ENCODE assay signal across 34 cellular contexts in the genomic region with DNA sequence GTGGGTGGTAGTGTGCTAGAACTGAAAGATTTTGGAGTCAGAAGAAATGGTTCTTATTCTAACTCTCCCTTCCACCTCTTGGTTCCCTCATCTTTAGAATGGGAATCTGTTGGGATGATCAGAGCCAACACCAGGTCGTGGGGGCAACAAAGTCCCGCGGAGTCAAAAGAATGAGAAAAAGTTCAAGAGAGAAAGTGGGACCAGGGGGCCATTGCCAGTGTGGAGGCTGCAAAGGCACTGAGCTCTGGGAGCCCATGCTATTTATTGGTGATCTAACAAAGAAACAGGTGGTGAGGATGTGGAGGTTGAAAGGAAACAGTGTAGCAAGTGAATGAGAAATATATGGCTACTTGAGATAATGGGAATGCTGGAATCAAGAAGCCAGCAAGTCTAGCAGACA.
"Had no signal": no experiment of that assay in that cellular context is flagged by ENCODE, and none has a peak within 500 bp of the region (broad histone marks: within the 10 kb centered on the region; RNA-seq: fewer than 3 reads in every experiment).

No MANE protein-coding gene starts in this region.

- H3K4me1 Mint-ChIP-seq: activated B cell treated with CpG ODN at 0.5 μM for 24 hours; activated naive CD4-positive, alpha-beta T cell treated with anti-CD3 and anti-CD28 coated beads, Interleukin-2, amount 10 ng/mL, durations not matched to agents 7 days and 5 days; activated naive CD4-positive, alpha-beta T cell treated with anti-CD3 and anti-CD28 coated beads, Interleukin-2, amount 50 U/mL, for 24 hours; activated naive CD8-positive, alpha-beta T cell treated with anti-CD3 and anti-CD28 coated beads, Interleukin-2, amount 50 U/mL, for 24 hours; activated T-helper 17 cell treated with anti-CD3 and anti-CD28 coated beads, Interleukin-2, amount 50 U/mL, for 72 hours; brain; central memory CD8-positive, alpha-beta T cell had no signal

- H3K27me3 ChIP-seq: ascending aorta, cardiac muscle cell had no signal

- H3K9me3 Mint-ChIP-seq: activated B cell treated with CpG ODN at 0.5 μM for 24 hours; activated CD4-positive, alpha-beta memory T cell treated with anti-CD3 and anti-CD28 coated beads for 36 hours; activated naive CD4-positive, alpha-beta T cell treated with anti-CD3 and anti-CD28 coated beads, Interleukin-2, amount 10 ng/mL, durations not matched to agents 7 days and 5 days; activated naive CD4-positive, alpha-beta T cell treated with anti-CD3 and anti-CD28 coated beads, Interleukin-2, amount 50 U/mL, for 24 hours; activated naive CD8-positive, alpha-beta T cell treated with anti-CD3 and anti-CD28 coated beads, Interleukin-2, amount 10 ng/mL, durations not matched to agents 7 days and 5 days; activated naive CD8-positive, alpha-beta T cell treated with anti-CD3 and anti-CD28 coated beads, Interleukin-2, amount 50 U/mL, for 24 hours; activated T-cell treated with anti-CD3 and anti-CD28 coated beads, Interleukin-2, amount 50 U/mL, for 4 hours; activated T-cell treated with anti-CD3 and anti-CD28 coated beads, Interleukin-2, amount 50 U/mL, for 72 hours; activated T-helper 1 cell treated with anti-CD3 and anti-CD28 coated beads, Interleukin-12 subunit alpha, Interleukin-12 subunit beta, Interleukin-2, Interleukin-4 antibody, amounts not matched to agents 30 ng/mL and 10 ng/mL and 1 ng/mL, durations not matched to agents 14 hours and 24 hours and 36 hours; activated T-helper 17 cell treated with anti-CD3 and anti-CD28 coated beads, Interleukin-2, amount 50 U/mL, for 72 hours; central memory CD8-positive, alpha-beta T cell; T-helper 1 cell treated with Interleukin-12 subunit alpha and Interleukin-12 subunit beta and Interleukin-4 antibody, amounts not matched to agents 30 μg/mL and 1 μg/mL, for 36 hours; T-helper 2 cell treated with Interferon-gamma antibody and Interleukin-4, amounts not matched to agents 5 μg/mL and 100 μg/mL, for 36 hours had no signal

- H3K4me1 ChIP-seq: ascending aorta had no signal

- H3K36me3 ChIP-seq: ascending aorta, cardiac muscle cell had no signal

- DNase-seq: activated B cell treated with CpG ODN at 0.5 μM for 24 hours; activated CD4-positive, alpha-beta memory T cell treated with anti-CD3 and anti-CD28 coated beads for 36 hours; activated CD4-positive, alpha-beta T cell treated with anti-CD3 and anti-CD28 coated beads for 48 hours; activated CD4-positive, alpha-beta T cell treated with anti-CD3 and anti-CD28 coated beads, Interleukin-2, amount 50 U/mL, for 1 hour; activated CD4-positive, alpha-beta T cell treated with anti-CD3 and anti-CD28 coated beads, Interleukin-2, amount 50 U/mL, for 4 hours; activated CD4-positive, CD25-positive, alpha-beta regulatory T cell treated with anti-CD3 and anti-CD28 coated beads, Interleukin-2, amount 50 U/mL, for 72 hours; activated CD8-positive, alpha-beta memory T cell treated with anti-CD3 and anti-CD28 coated beads, Interleukin-2, amount 50 U/mL, for 4 hours; activated effector memory CD4-positive, alpha-beta T cell treated with anti-CD3 and anti-CD28 coated beads, Interleukin-2, amount 50 U/mL, for 16 hours; activated naive CD4-positive, alpha-beta T cell treated with anti-CD3 and anti-CD28 coated beads, Interleukin-2, amount 10 ng/mL, durations not matched to agents 7 days and 5 days; activated naive CD4-positive, alpha-beta T cell treated with Interleukin-2 at 50 U/mL for 16 hours; activated naive CD8-positive, alpha-beta T cell treated with anti-CD3 and anti-CD28 coated beads, Interleukin-2, amount 10 ng/mL, durations not matched to agents 7 days and 5 days; activated naive CD8-positive, alpha-beta T cell treated with anti-CD3 and anti-CD28 coated beads, Interleukin-2, amount 50 U/mL, for 24 hours; activated T-cell treated with anti-CD3 and anti-CD28 coated beads for 4 hours; activated T-cell treated with anti-CD3 and anti-CD28 coated beads, Interleukin-2, amount 50 U/mL, for 1 hour; activated T-cell treated with anti-CD3 and anti-CD28 coated beads, Interleukin-2, amount 50 U/mL, for 4 hours; activated T-cell treated with anti-CD3 and anti-CD28 coated beads, Interleukin-2, amount 50 U/mL, for 72 hours; amygdala; anterior cingulate cortex; caudate nucleus; cerebellar nuclear complex; T-helper 1 cell; T-helper 2 cell; T-helper 9 cell had no signal

- H3K27ac Mint-ChIP-seq: activated B cell treated with CpG ODN at 0.5 μM for 24 hours; activated CD4-positive, alpha-beta memory T cell treated with anti-CD3 and anti-CD28 coated beads for 36 hours; activated naive CD4-positive, alpha-beta T cell treated with anti-CD3 and anti-CD28 coated beads, Interleukin-2, amount 10 ng/mL, durations not matched to agents 7 days and 5 days; activated naive CD4-positive, alpha-beta T cell treated with anti-CD3 and anti-CD28 coated beads, Interleukin-2, amount 50 U/mL, for 24 hours; activated naive CD8-positive, alpha-beta T cell; activated naive CD8-positive, alpha-beta T cell treated with anti-CD3 and anti-CD28 coated beads, Interleukin-2, amount 10 ng/mL, durations not matched to agents 7 days and 5 days; activated naive CD8-positive, alpha-beta T cell treated with anti-CD3 and anti-CD28 coated beads, Interleukin-2, amount 50 U/mL, for 24 hours; activated T-cell treated with anti-CD3 and anti-CD28 coated beads, Interleukin-2, amount 50 U/mL, for 72 hours; activated T-helper 1 cell treated with anti-CD3 and anti-CD28 coated beads, Interleukin-12 subunit alpha, Interleukin-12 subunit beta, Interleukin-2, Interleukin-4 antibody, amounts not matched to agents 30 ng/mL and 10 ng/mL and 1 ng/mL, durations not matched to agents 14 hours and 24 hours and 36 hours; activated T-helper 17 cell treated with anti-CD3 and anti-CD28 coated beads, Interleukin-2, amount 50 U/mL, for 72 hours; brain; T-helper 1 cell treated with Interleukin-12 subunit alpha and Interleukin-12 subunit beta and Interleukin-4 antibody, amounts not matched to agents 30 μg/mL and 1 μg/mL, for 36 hours; T-helper 2 cell treated with Interferon-gamma antibody and Interleukin-4, amounts not matched to agents 5 μg/mL and 100 μg/mL, for 36 hours had no signal

- H3K4me3 Mint-ChIP-seq: activated B cell treated with CpG ODN at 0.5 μM for 24 hours; activated CD4-positive, alpha-beta memory T cell treated with anti-CD3 and anti-CD28 coated beads for 36 hours; activated naive CD4-positive, alpha-beta T cell treated with anti-CD3 and anti-CD28 coated beads, Interleukin-2, amount 10 ng/mL, durations not matched to agents 7 days and 5 days; activated naive CD4-positive, alpha-beta T cell treated with anti-CD3 and anti-CD28 coated beads, Interleukin-2, amount 50 U/mL, for 24 hours; activated naive CD8-positive, alpha-beta T cell; activated naive CD8-positive, alpha-beta T cell treated with anti-CD3 and anti-CD28 coated beads, Interleukin-2, amount 10 ng/mL, durations not matched to agents 7 days and 5 days; activated naive CD8-positive, alpha-beta T cell treated with anti-CD3 and anti-CD28 coated beads, Interleukin-2, amount 50 U/mL, for 24 hours; activated T-cell treated with anti-CD3 and anti-CD28 coated beads, Interleukin-2, amount 50 U/mL, for 4 hours; activated T-cell treated with anti-CD3 and anti-CD28 coated beads, Interleukin-2, amount 50 U/mL, for 72 hours; activated T-helper 1 cell treated with anti-CD3 and anti-CD28 coated beads, Interleukin-12 subunit alpha, Interleukin-12 subunit beta, Interleukin-2, Interleukin-4 antibody, amounts not matched to agents 30 ng/mL and 10 ng/mL and 1 ng/mL, durations not matched to agents 14 hours and 24 hours and 36 hours; activated T-helper 17 cell treated with anti-CD3 and anti-CD28 coated beads, Interleukin-2, amount 50 U/mL, for 72 hours; brain; central memory CD8-positive, alpha-beta T cell; T-helper 1 cell treated with Interleukin-12 subunit alpha and Interleukin-12 subunit beta and Interleukin-4 antibody, amounts not matched to agents 30 μg/mL and 1 μg/mL, for 36 hours; T-helper 2 cell treated with Interferon-gamma antibody and Interleukin-4, amounts not matched to agents 5 μg/mL and 100 μg/mL, for 36 hours had no signal

- H3K27ac ChIP-seq: ascending aorta, cardiac muscle cell, VCaP had no signal

- H3K36me3 Mint-ChIP-seq: activated CD4-positive, alpha-beta memory T cell treated with anti-CD3 and anti-CD28 coated beads for 36 hours; activated naive CD4-positive, alpha-beta T cell treated with anti-CD3 and anti-CD28 coated beads, Interleukin-2, amount 10 ng/mL, durations not matched to agents 7 days and 5 days; activated naive CD4-positive, alpha-beta T cell treated with anti-CD3 and anti-CD28 coated beads, Interleukin-2, amount 50 U/mL, for 24 hours; activated naive CD8-positive, alpha-beta T cell; activated naive CD8-positive, alpha-beta T cell treated with anti-CD3 and anti-CD28 coated beads, Interleukin-2, amount 10 ng/mL, durations not matched to agents 7 days and 5 days; brain had no signal

- H3K4me3 ChIP-seq: ascending aorta, cardiac muscle cell had no signal

- ATAC-seq: activated naive CD8-positive, alpha-beta T cell treated with anti-CD3 and anti-CD28 coated beads, Interleukin-2, amount 50 U/mL, for 24 hours; activated T-cell treated with anti-CD3 and anti-CD28 coated beads, Interleukin-2, amount 50 U/mL, for 4 hours; activated T-cell treated with anti-CD3 and anti-CD28 coated beads, Interleukin-2, amount 50 U/mL, for 72 hours; activated T-helper 17 cell treated with anti-CD3 and anti-CD28 coated beads, Interleukin-2, amount 50 U/mL, for 72 hours had no signal

- H3K9me3 ChIP-seq: ascending aorta had no signal

- H3K27me3 Mint-ChIP-seq: activated B cell treated with CpG ODN at 0.5 μM for 24 hours; activated CD4-positive, alpha-beta memory T cell treated with anti-CD3 and anti-CD28 coated beads for 36 hours; activated naive CD8-positive, alpha-beta T cell; activated naive CD8-positive, alpha-beta T cell treated with anti-CD3 and anti-CD28 coated beads, Interleukin-2, amount 10 ng/mL, durations not matched to agents 7 days and 5 days; activated naive CD8-positive, alpha-beta T cell treated with anti-CD3 and anti-CD28 coated beads, Interleukin-2, amount 50 U/mL, for 24 hours; brain; central memory CD8-positive, alpha-beta T cell had no signal
